Comparison of ENCODE assay signal across 19 cellular contexts in genomic region chr6:56263586-56264295, GRCh38. TPM values are rescaled to one million over a fixed set of nuclear protein-coding genes. Genes with fewer than 3 reads are reported as not detected.
DNase-seq lines count a peak whose midpoint lies in the region; ATAC-seq and TF ChIP-seq lines count a peak whose summit lies in the region.
"Had no signal": no experiment of that assay in that cellular context is flagged by ENCODE, and none has a peak within 500 bp of the region (broad histone marks: within the 10 kb centered on the region; RNA-seq: fewer than 3 reads in every experiment).

No MANE protein-coding gene starts in this region.

- H3K4me3 ChIP-seq in AG10803 (ENCODE audit: low read length) = no peak overlapping the region
- H3K4me3 ChIP-seq in suprapubic skin = no peak overlapping the region
- H3K4me3 ChIP-seq: HAP-1 had no signal

- H3K9me3 Mint-ChIP-seq in osteocyte (ENCODE audit: unreplicated experiment) = peaks cover 8% of the 10 kb centered on the region
- H3K9me3 Mint-ChIP-seq: HFFc6 had no signal

- H3K27ac Mint-ChIP-seq in osteocyte (ENCODE audit: unreplicated experiment) = peak overlapping the region; percentile 13
- H3K27ac Mint-ChIP-seq: HFFc6 had no signal

- no peak for TF ChIP-seq CTCF in AG10803 (conservative IDR thresholded peaks at IDR 0.05; ENCODE audit: low read length)
- no peak for TF ChIP-seq CTCF in osteocyte (IDR thresholded peaks at IDR 0.05)
- no peak for TF ChIP-seq CTCF in suprapubic skin (IDR thresholded peaks at IDR 0.05)

- no peak for TF ChIP-seq POLR2A in suprapubic skin (IDR thresholded peaks at IDR 0.05)

- no peaks in the 10 kb centered on the region for H3K36me3 ChIP-seq in suprapubic skin
- H3K36me3 ChIP-seq: BE2C, HAP-1 had no signal

- H3K4me1 Mint-ChIP-seq in osteocyte (ENCODE audit: unreplicated experiment) = peaks cover 45% of the 10 kb centered on the region
- H3K4me1 Mint-ChIP-seq: CD4-positive, alpha-beta memory T cell had no signal

- H3K27me3 Mint-ChIP-seq in osteocyte (ENCODE audit: unreplicated experiment) = no peaks in the 10 kb centered on the region
- H3K27me3 Mint-ChIP-seq: CD4-positive, alpha-beta memory T cell had no signal

- no peak overlapping the region for H3K27ac ChIP-seq in suprapubic skin
- H3K27ac ChIP-seq: C4-2B had no signal

- H3K9me3 ChIP-seq in suprapubic skin = no peaks in the 10 kb centered on the region
- H3K9me3 ChIP-seq: BE2C, HAP-1 had no signal

- no peaks in the 10 kb centered on the region for H3K4me1 ChIP-seq in suprapubic skin
- H3K4me1 ChIP-seq: BE2C, HAP-1 had no signal

- peak; percentile 25; the same call in 2 of the 3 replicates for ATAC-seq in SK-N-SH treated with all-trans-retinoic acid at 6 μM for 48 hours
- ATAC-seq in HG02759 (IDR thresholded peaks at IDR 0.05; ENCODE audit: unreplicated experiment) = no peak

- H3K4me3 Mint-ChIP-seq in osteocyte (ENCODE audit: unreplicated experiment) = no peak overlapping the region
- H3K4me3 Mint-ChIP-seq: CD4-positive, alpha-beta memory T cell; HFFc6 had no signal

- peaks cover 1% of the 10 kb centered on the region for H3K36me3 Mint-ChIP-seq in osteocyte (ENCODE audit: unreplicated experiment)
- H3K36me3 Mint-ChIP-seq: CD4-positive, alpha-beta memory T cell had no signal

- no peak for TF ChIP-seq EP300 in suprapubic skin (IDR thresholded peaks at IDR 0.05)

- H3K27me3 ChIP-seq in suprapubic skin = no peaks in the 10 kb centered on the region
- H3K27me3 ChIP-seq: BE2C had no signal

- 68% methylated on average over 5 of the region's 5 CpGs for WGBS in suprapubic skin

- DNase-seq in AG10803 (ENCODE audit: low read depth) (peak; percentile 31), fibroblast of peridontal ligament (ENCODE audit: extremely low read depth) (peak; percentile 81), osteocyte (ENCODE audit: extremely low spot score, unreplicated experiment) (no peak), HPDE6-E6E7 (ENCODE audit: extremely low spot score) (no peak), cerebellar cortex (ENCODE audit: low spot score) (no peak), suprapubic skin (ENCODE audit: low spot score in 2 of 2) (no peak)
- DNase-seq: BE2C; CD4-positive, alpha-beta memory T cell; DMS153; DMS79 treated with DMSO at 0.1 percent for 48 hours; EL; HFFc6; IMR-90 had no signal

TF ChIP-seq in SK-N-SH treated with all-trans-retinoic acid at 6 μM for 48 hours, 23 proteins besides CTCF, POLR2A, EP300 and RAD21:
- no peak for TF ChIP-seq ZNF565 (CRISPR knock-in tag; conservative IDR thresholded peaks at IDR 0.05; ENCODE audit: low read depth)

RNA-seq across cellular contexts. Expression of gene COL21A1, which starts 16.4 kb away (rescaled TPM):
- total RNA-seq in osteocyte (48.0 and 60.0 TPM in 2 replicates), suprapubic skin (10 to 100 TPM in 1 of 4 donors, 1 to 10 TPM in 3; 4.2 to 15.2 (median 4.9) TPM)
- total RNA-seq: A172; CD4-positive, alpha-beta memory T cell; HFFc6; HT-29; IMR-90 had no signal

Comparison
In these comparisons a context has a peak if more than half of its experiments do, and no peak if none do; other contexts are left out.
1. DNase-seq: peak in AG10803 (single experiment) and fibroblast of peridontal ligament (single experiment); none in osteocyte (single experiment), HPDE6-E6E7 (single experiment), cerebellar cortex (single experiment) and suprapubic skin (0 of 2).